ENCODE assay signal across 1 cellular context in genomic region chr11:133985981-133986380, GRCh38.
TF ChIP-seq lines count a peak whose summit lies in the region.

No MANE protein-coding gene starts in this region.

TF ChIP-seq in H1, 55 proteins besides CTCF, POLR2A, EP300 and RAD21 (continued from another document):
- TF ChIP-seq ATF2 (IDR thresholded peaks at IDR 0.05; ENCODE audit: low read length) (no peak), HDAC2 (IDR thresholded peaks at IDR 0.05; ENCODE audit: borderline replicate concordance in 1 of 2, low read depth in 2 of 2, low read length in 2 of 2) (no peak), SP4 (IDR thresholded peaks at IDR 0.05; ENCODE audit: low read length) (no peak), EZH2 (IDR thresholded peaks at IDR 0.05; ENCODE audit: low read depth, low read length, severe bottlenecking) (no peak), KDM1A (IDR thresholded peaks at IDR 0.05; ENCODE audit: borderline replicate concordance, low read length) (no peak), RFX5 (IDR thresholded peaks at IDR 0.05; ENCODE audit: borderline replicate concordance, low read depth, low read length) (no peak), MAX (IDR thresholded peaks at IDR 0.05) (no peak), GABPA (IDR thresholded peaks at IDR 0.05; ENCODE audit: borderline replicate concordance, insufficient read depth, low read length) (no peak), ATF3 (IDR thresholded peaks at IDR 0.05; ENCODE audit: insufficient read depth, low read depth, low read length) (no peak), KDM5A (IDR thresholded peaks at IDR 0.05; ENCODE audit: low read length) (no peak), BCL11A (IDR thresholded peaks at IDR 0.05; ENCODE audit: low read depth in 2 of 2, low read length in 2 of 2) (no peak), NANOG (IDR thresholded peaks at IDR 0.05; ENCODE audit: insufficient read depth, low read depth, low read length, poor library complexity, severe bottlenecking) (no peak), JUND (IDR thresholded peaks at IDR 0.05; ENCODE audit: low read length) (no peak), MAFK (IDR thresholded peaks at IDR 0.05; ENCODE audit: low read depth, low read length) (no peak), ZNF274 (IDR thresholded peaks at IDR 0.05; ENCODE audit: borderline replicate concordance, extremely low read depth, low read length) (no peak), NRF1 (IDR thresholded peaks at IDR 0.05; ENCODE audit: low read depth, low read length) (no peak)
